1 cellular context compared by ENCODE assay signal in genomic region chr9:105557804-105558610, GRCh38.
A peak's percentile ranks its signal among the peaks of the same experiment; 100 is the strongest.
TF ChIP-seq lines count a peak whose summit lies in the region.

Gene FKTN, plus strand, starts transcription at chr9:105558131. Its CDS starts 16,902 bp downstream, at chr9:105575033.

TF ChIP-seq in HepG2, 621 proteins besides CTCF, POLR2A, EP300 and RAD21 (continued from another document):
- TF ChIP-seq, protein P1, sequence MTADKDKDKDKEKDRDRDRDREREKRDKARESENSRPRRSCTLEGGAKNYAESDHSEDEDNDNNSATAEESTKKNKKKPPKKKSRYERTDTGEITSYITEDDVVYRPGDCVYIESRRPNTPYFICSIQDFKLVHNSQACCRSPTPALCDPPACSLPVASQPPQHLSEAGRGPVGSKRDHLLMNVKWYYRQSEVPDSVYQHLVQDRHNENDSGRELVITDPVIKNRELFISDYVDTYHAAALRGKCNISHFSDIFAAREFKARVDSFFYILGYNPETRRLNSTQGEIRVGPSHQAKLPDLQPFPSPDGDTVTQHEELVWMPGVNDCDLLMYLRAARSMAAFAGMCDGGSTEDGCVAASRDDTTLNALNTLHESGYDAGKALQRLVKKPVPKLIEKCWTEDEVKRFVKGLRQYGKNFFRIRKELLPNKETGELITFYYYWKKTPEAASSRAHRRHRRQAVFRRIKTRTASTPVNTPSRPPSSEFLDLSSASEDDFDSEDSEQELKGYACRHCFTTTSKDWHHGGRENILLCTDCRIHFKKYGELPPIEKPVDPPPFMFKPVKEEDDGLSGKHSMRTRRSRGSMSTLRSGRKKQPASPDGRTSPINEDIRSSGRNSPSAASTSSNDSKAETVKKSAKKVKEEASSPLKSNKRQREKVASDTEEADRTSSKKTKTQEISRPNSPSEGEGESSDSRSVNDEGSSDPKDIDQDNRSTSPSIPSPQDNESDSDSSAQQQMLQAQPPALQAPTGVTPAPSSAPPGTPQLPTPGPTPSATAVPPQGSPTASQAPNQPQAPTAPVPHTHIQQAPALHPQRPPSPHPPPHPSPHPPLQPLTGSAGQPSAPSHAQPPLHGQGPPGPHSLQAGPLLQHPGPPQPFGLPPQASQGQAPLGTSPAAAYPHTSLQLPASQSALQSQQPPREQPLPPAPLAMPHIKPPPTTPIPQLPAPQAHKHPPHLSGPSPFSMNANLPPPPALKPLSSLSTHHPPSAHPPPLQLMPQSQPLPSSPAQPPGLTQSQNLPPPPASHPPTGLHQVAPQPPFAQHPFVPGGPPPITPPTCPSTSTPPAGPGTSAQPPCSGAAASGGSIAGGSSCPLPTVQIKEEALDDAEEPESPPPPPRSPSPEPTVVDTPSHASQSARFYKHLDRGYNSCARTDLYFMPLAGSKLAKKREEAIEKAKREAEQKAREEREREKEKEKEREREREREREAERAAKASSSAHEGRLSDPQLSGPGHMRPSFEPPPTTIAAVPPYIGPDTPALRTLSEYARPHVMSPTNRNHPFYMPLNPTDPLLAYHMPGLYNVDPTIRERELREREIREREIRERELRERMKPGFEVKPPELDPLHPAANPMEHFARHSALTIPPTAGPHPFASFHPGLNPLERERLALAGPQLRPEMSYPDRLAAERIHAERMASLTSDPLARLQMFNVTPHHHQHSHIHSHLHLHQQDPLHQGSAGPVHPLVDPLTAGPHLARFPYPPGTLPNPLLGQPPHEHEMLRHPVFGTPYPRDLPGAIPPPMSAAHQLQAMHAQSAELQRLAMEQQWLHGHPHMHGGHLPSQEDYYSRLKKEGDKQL (CRISPR knock-in tag; IDR thresholded peaks at IDR 0.05; ENCODE audit: low read depth): no peak
- TF ChIP-seq, protein P2, sequence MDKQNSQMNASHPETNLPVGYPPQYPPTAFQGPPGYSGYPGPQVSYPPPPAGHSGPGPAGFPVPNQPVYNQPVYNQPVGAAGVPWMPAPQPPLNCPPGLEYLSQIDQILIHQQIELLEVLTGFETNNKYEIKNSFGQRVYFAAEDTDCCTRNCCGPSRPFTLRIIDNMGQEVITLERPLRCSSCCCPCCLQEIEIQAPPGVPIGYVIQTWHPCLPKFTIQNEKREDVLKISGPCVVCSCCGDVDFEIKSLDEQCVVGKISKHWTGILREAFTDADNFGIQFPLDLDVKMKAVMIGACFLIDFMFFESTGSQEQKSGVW (CRISPR knock-in tag; IDR thresholded peaks at IDR 0.05; ENCODE audit: borderline replicate concordance): no peak
- TF ChIP-seq, protein P3, sequence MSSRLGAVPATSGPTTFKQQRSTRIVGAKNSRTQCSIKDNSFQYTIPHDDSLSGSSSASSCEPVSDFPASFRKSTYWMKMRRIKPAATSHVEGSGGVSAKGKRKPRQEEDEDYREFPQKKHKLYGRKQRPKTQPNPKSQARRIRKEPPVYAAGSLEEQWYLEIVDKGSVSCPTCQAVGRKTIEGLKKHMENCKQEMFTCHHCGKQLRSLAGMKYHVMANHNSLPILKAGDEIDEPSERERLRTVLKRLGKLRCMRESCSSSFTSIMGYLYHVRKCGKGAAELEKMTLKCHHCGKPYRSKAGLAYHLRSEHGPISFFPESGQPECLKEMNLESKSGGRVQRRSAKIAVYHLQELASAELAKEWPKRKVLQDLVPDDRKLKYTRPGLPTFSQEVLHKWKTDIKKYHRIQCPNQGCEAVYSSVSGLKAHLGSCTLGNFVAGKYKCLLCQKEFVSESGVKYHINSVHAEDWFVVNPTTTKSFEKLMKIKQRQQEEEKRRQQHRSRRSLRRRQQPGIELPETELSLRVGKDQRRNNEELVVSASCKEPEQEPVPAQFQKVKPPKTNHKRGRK (CRISPR knock-in tag; IDR thresholded peaks at IDR 0.05): no peak
- TF ChIP-seq PHF8 (CRISPR knock-in tag; IDR thresholded peaks at IDR 0.05) (peak; percentile 80), PHF21A (CRISPR knock-in tag; IDR thresholded peaks at IDR 0.05) (no peak; the same call in 1 of the 2 replicates), MYC (CRISPR knock-in tag; IDR thresholded peaks at IDR 0.05; ENCODE audit: borderline replicate concordance) (peak; percentile 76; the same call in 1 of the 2 replicates), KAT2B (IDR thresholded peaks at IDR 0.05; ENCODE audit: borderline replicate concordance, low read depth, low read length) (no peak), KDM6A (CRISPR knock-in tag; IDR thresholded peaks at IDR 0.05; ENCODE audit: low read depth) (no peak), EEA1 (CRISPR knock-in tag; IDR thresholded peaks at IDR 0.05; ENCODE audit: borderline replicate concordance) (no peak; the same call in 1 of the 2 replicates), REPIN1 (CRISPR knock-in tag; IDR thresholded peaks at IDR 0.05; ENCODE audit: borderline replicate concordance, low read depth) (peak; percentile 22; the same call in 1 of the 2 replicates), ZNF75D (CRISPR knock-in tag; IDR thresholded peaks at IDR 0.05; ENCODE audit: borderline replicate concordance) (no peak), ZNF770 (CRISPR knock-in tag; IDR thresholded peaks at IDR 0.05) (peak; percentile 78), TCF7L2 (IDR thresholded peaks at IDR 0.05; ENCODE audit: low read depth, low read length) (no peak), ZNF598 (CRISPR knock-in tag; IDR thresholded peaks at IDR 0.05; ENCODE audit: borderline replicate concordance) (0 out of 2 replicates have a peak, but pooled peaks have one; percentile 71)
- TF ChIP-seq, protein P4, sequence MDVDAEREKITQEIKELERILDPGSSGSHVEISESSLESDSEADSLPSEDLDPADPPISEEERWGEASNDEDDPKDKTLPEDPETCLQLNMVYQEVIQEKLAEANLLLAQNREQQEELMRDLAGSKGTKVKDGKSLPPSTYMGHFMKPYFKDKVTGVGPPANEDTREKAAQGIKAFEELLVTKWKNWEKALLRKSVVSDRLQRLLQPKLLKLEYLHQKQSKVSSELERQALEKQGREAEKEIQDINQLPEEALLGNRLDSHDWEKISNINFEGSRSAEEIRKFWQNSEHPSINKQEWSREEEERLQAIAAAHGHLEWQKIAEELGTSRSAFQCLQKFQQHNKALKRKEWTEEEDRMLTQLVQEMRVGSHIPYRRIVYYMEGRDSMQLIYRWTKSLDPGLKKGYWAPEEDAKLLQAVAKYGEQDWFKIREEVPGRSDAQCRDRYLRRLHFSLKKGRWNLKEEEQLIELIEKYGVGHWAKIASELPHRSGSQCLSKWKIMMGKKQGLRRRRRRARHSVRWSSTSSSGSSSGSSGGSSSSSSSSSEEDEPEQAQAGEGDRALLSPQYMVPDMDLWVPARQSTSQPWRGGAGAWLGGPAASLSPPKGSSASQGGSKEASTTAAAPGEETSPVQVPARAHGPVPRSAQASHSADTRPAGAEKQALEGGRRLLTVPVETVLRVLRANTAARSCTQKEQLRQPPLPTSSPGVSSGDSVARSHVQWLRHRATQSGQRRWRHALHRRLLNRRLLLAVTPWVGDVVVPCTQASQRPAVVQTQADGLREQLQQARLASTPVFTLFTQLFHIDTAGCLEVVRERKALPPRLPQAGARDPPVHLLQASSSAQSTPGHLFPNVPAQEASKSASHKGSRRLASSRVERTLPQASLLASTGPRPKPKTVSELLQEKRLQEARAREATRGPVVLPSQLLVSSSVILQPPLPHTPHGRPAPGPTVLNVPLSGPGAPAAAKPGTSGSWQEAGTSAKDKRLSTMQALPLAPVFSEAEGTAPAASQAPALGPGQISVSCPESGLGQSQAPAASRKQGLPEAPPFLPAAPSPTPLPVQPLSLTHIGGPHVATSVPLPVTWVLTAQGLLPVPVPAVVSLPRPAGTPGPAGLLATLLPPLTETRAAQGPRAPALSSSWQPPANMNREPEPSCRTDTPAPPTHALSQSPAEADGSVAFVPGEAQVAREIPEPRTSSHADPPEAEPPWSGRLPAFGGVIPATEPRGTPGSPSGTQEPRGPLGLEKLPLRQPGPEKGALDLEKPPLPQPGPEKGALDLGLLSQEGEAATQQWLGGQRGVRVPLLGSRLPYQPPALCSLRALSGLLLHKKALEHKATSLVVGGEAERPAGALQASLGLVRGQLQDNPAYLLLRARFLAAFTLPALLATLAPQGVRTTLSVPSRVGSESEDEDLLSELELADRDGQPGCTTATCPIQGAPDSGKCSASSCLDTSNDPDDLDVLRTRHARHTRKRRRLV (CRISPR knock-in tag; IDR thresholded peaks at IDR 0.05): no peak
- TF ChIP-seq, protein P5, sequence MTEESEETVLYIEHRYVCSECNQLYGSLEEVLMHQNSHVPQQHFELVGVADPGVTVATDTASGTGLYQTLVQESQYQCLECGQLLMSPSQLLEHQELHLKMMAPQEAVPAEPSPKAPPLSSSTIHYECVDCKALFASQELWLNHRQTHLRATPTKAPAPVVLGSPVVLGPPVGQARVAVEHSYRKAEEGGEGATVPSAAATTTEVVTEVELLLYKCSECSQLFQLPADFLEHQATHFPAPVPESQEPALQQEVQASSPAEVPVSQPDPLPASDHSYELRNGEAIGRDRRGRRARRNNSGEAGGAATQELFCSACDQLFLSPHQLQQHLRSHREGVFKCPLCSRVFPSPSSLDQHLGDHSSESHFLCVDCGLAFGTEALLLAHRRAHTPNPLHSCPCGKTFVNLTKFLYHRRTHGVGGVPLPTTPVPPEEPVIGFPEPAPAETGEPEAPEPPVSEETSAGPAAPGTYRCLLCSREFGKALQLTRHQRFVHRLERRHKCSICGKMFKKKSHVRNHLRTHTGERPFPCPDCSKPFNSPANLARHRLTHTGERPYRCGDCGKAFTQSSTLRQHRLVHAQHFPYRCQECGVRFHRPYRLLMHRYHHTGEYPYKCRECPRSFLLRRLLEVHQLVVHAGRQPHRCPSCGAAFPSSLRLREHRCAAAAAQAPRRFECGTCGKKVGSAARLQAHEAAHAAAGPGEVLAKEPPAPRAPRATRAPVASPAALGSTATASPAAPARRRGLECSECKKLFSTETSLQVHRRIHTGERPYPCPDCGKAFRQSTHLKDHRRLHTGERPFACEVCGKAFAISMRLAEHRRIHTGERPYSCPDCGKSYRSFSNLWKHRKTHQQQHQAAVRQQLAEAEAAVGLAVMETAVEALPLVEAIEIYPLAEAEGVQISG (CRISPR knock-in tag; IDR thresholded peaks at IDR 0.05): peak; percentile 78; the same call in 1 of the 2 replicates
- TF ChIP-seq, protein P6, sequence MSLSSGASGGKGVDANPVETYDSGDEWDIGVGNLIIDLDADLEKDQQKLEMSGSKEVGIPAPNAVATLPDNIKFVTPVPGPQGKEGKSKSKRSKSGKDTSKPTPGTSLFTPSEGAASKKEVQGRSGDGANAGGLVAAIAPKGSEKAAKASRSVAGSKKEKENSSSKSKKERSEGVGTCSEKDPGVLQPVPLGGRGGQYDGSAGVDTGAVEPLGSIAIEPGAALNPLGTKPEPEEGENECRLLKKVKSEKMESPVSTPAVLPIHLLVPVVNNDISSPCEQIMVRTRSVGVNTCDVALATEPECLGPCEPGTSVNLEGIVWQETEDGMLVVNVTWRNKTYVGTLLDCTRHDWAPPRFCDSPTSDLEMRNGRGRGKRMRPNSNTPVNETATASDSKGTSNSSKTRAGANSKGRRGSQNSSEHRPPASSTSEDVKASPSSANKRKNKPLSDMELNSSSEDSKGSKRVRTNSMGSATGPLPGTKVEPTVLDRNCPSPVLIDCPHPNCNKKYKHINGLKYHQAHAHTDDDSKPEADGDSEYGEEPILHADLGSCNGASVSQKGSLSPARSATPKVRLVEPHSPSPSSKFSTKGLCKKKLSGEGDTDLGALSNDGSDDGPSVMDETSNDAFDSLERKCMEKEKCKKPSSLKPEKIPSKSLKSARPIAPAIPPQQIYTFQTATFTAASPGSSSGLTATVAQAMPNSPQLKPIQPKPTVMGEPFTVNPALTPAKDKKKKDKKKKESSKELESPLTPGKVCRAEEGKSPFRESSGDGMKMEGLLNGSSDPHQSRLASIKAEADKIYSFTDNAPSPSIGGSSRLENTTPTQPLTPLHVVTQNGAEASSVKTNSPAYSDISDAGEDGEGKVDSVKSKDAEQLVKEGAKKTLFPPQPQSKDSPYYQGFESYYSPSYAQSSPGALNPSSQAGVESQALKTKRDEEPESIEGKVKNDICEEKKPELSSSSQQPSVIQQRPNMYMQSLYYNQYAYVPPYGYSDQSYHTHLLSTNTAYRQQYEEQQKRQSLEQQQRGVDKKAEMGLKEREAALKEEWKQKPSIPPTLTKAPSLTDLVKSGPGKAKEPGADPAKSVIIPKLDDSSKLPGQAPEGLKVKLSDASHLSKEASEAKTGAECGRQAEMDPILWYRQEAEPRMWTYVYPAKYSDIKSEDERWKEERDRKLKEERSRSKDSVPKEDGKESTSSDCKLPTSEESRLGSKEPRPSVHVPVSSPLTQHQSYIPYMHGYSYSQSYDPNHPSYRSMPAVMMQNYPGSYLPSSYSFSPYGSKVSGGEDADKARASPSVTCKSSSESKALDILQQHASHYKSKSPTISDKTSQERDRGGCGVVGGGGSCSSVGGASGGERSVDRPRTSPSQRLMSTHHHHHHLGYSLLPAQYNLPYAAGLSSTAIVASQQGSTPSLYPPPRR (CRISPR knock-in tag; IDR thresholded peaks at IDR 0.05; ENCODE audit: borderline replicate concordance): no peak; the same call in 1 of the 2 replicates
